ENCODE assay signal across 11 cellular contexts in the genomic region with DNA sequence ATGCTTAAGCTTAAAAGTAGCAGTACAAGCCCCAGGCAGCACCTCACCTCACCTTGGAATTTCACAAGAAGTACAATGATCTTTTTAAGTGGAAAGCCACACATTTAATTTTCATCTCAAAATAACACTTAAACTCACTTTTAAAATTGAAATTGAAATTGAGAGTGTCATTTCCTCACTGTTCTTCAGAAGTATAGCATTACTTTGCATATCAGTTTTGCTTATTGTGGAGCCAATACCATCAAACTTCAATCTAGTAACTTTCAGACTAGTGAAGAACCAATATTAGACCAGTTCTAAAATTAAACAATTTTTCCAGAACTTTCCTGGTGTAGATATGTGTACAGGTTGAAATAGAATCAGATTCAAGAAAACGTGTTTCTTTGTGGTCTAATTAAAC.
A peak's percentile ranks its signal among the peaks of the same experiment; 100 is the strongest.
ATAC-seq and TF ChIP-seq lines count a peak whose summit lies in the region.
"Had no signal": no experiment of that assay in that cellular context is flagged by ENCODE, and none has a peak within 500 bp of the region (broad histone marks: within the 10 kb centered on the region; RNA-seq: fewer than 3 reads in every experiment).

No MANE protein-coding gene starts in this region.

- H3K27ac ChIP-seq in OCI-LY3 (ENCODE audit: low read length): no peak overlapping the region

- H3K4me1 Mint-ChIP-seq in activated T-helper 17 cell treated with anti-CD3 and anti-CD28 coated beads, Interleukin-2, amount 50 U/mL, for 72 hours: no peaks in the 10 kb centered on the region
- H3K4me1 Mint-ChIP-seq: T-helper 17 cell had no signal

- no peaks in the 10 kb centered on the region for H3K79me2 ChIP-seq in OCI-LY3 (ENCODE audit: low read length)

- H2AFZ ChIP-seq in OCI-LY3 (ENCODE audit: low read depth, low read length): no peak overlapping the region

- no peak overlapping the region for H3K9ac ChIP-seq in OCI-LY3 (ENCODE audit: low read length)

- no peaks in the 10 kb centered on the region for H3K27me3 Mint-ChIP-seq in activated T-helper 17 cell treated with anti-CD3 and anti-CD28 coated beads, Interleukin-2, amount 50 U/mL, for 72 hours
- H3K27me3 Mint-ChIP-seq: CD4-positive, alpha-beta T cell; T-helper 17 cell had no signal

- no peaks in the 10 kb centered on the region for H3K9me3 ChIP-seq in OCI-LY3 (ENCODE audit: insufficient read depth, low read length)

- peak; percentile 34 for ATAC-seq in GM18499 (IDR thresholded peaks at IDR 0.05; ENCODE audit: insufficient read depth, unreplicated experiment)
- peak; percentile 41 for ATAC-seq in GM21360 (IDR thresholded peaks at IDR 0.05; ENCODE audit: unreplicated experiment)
- peak; percentile 47 for ATAC-seq in HG02798 (IDR thresholded peaks at IDR 0.05; ENCODE audit: poor library complexity, unreplicated experiment)
- no peak for ATAC-seq in activated T-helper 17 cell treated with anti-CD3 and anti-CD28 coated beads, Interleukin-2, amount 50 U/mL, for 72 hours (replicated peaks)
- ATAC-seq in GM18907 (IDR thresholded peaks at IDR 0.05; ENCODE audit: unreplicated experiment): no peak
- ATAC-seq in GM19023 (IDR thresholded peaks at IDR 0.05; ENCODE audit: unreplicated experiment): no peak
- ATAC-seq: K562, Right ventricle myocardium inferior, T-helper 17 cell had no signal

- no peaks in the 10 kb centered on the region for H3K27me3 ChIP-seq in OCI-LY3 (ENCODE audit: low read depth, low read length)

- H4K20me1 ChIP-seq in OCI-LY3 (ENCODE audit: insufficient read depth, low read length): no peaks in the 10 kb centered on the region

- no peaks in the 10 kb centered on the region for H3K9me3 Mint-ChIP-seq in activated T-helper 17 cell treated with anti-CD3 and anti-CD28 coated beads, Interleukin-2, amount 50 U/mL, for 72 hours
- H3K9me3 Mint-ChIP-seq: CD4-positive, alpha-beta T cell had no signal

- TF ChIP-seq CTCF in OCI-LY3 (IDR thresholded peaks at IDR 0.05; ENCODE audit: low read depth, low read length): no peak

- no peaks in the 10 kb centered on the region for H3K36me3 Mint-ChIP-seq in activated T-helper 17 cell treated with anti-CD3 and anti-CD28 coated beads, Interleukin-2, amount 50 U/mL, for 72 hours (ENCODE audit: low read depth)

- peak overlapping the region; percentile 37 for H3K4me2 ChIP-seq in OCI-LY3 (ENCODE audit: low read length)

- H3K4me3 ChIP-seq in OCI-LY3 (ENCODE audit: low read length): peak overlapping the region; percentile 7; the same call in 1 of the 2 replicates
- H3K4me3 ChIP-seq: K562 had no signal

- no peak overlapping the region for H3K4me3 Mint-ChIP-seq in activated T-helper 17 cell treated with anti-CD3 and anti-CD28 coated beads, Interleukin-2, amount 50 U/mL, for 72 hours
- H3K4me3 Mint-ChIP-seq: CD4-positive, alpha-beta T cell; T-helper 17 cell had no signal

- peaks cover 35% of the 10 kb centered on the region for H3K4me1 ChIP-seq in OCI-LY3 (ENCODE audit: low read length)

- H3K27ac Mint-ChIP-seq in activated T-helper 17 cell treated with anti-CD3 and anti-CD28 coated beads, Interleukin-2, amount 50 U/mL, for 72 hours: no peak overlapping the region
- H3K27ac Mint-ChIP-seq: CD4-positive, alpha-beta T cell; T-helper 17 cell had no signal

- no peaks in the 10 kb centered on the region for H3K36me3 ChIP-seq in OCI-LY3 (replicated peaks; ENCODE audit: low read depth, low read length)

Comparison
In these comparisons a context has a peak if more than half of its experiments do, and no peak if none do; other contexts are left out.
1. ATAC-seq: peak in GM18499 (single experiment), GM21360 (single experiment) and HG02798 (single experiment); none in activated T-helper 17 cell treated with anti-CD3 and anti-CD28 coated beads, Interleukin-2, amount 50 U/mL, for 72 hours (single experiment), GM18907 (single experiment) and GM19023 (single experiment).